7 cellular contexts compared by ENCODE assay signal in the genomic region with DNA sequence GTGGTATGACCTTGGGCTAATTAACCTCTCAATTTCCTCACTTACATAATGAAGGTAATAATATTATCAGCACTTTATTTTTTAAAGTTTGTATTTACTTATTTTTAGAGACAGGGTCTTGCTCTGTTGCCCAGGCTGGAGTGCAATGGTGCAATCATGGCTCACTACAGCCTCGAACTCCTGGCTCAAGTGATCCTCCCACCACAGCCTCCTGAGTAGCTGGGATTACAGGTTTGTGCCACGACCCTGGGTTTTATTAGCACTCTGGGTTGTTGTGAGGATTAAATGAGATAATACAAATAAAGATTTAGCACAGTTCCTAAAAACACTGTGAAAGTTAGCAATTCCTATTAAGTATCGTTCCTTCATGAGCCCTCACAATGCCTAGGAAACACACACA.
"Had no signal": no experiment of that assay in that cellular context is flagged by ENCODE, and none has a peak within 500 bp of the region (broad histone marks: within the 10 kb centered on the region; RNA-seq: fewer than 3 reads in every experiment).

No MANE protein-coding gene starts in this region.

- DNase-seq: GDM1, GF-D8 had no signal

- ATAC-seq: GM12878 had no signal

- FAIRE-seq: GM12878, GM12891, GM12892, GM18507, GM19239 had no signal

- H3K4me3 ChIP-seq: GM12878 had no signal
